In the genomic region with DNA sequence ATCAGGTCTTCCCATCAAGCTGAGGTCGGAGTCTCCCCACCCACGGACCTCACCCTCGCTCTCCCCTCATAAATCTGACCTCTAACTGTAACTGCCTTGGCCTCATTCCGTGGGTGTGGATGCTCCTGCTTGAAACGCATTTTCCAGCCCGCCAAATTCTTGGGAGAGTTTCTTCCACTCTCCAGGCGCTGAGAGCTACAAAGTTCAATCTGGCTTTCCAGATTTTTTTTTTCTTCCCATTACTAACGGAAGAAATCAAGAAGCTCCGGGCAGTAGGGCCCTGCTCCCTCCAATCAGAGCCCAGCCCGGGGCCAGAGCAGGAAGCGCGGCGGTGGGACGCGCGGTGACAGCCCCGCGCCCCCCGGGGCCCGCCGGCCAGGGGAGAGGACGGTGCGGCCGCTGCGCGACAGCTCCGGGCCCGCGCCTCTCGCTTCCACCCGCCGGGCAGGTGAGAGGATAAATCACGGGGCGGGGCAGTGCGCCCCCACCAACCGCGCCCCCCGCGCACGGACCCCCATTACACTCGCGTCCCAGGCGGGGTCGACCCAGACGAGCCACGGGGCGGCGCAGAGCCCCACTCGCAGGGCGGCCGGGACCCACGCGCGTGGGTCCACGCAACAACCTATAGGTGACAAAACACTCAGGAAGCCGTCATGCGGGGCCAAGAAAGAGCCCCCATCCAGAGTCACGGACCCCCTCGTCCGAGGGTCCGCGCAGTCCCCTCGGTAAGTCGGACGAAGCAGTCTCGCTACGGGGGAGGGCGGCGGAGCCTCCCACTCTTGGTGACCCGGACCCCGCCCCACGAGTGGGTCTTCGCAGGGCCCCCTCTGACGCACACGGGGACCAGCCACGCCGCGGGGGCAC, we compare ENCODE assay signal across 8 cellular contexts. TPM values are rescaled to one million over a fixed set of nuclear protein-coding genes. Genes with fewer than 3 reads are reported as not detected.
A peak's percentile ranks its signal among the peaks of the same experiment; 100 is the strongest.
DNase-seq lines count a peak whose midpoint lies in the region; ATAC-seq and TF ChIP-seq lines count a peak whose summit lies in the region.

No MANE protein-coding gene starts in this region.

- H4K91ac ChIP-seq in IMR-90 (ENCODE audit: insufficient read depth, low read depth, low read length): peak overlapping the region; percentile 70

- peaks cover 15% of the 10 kb centered on the region for H3K4me1 ChIP-seq in A673 (ENCODE audit: insufficient read depth, low read length, poor library complexity, severe bottlenecking)
- H3K4me1 ChIP-seq in IMR-90 (ENCODE audit: control insufficient read depth, insufficient read depth, low read length): peaks cover 16% of the 10 kb centered on the region
- H3K4me1 ChIP-seq in right atrium auricular region: peaks cover 0 to 27% of the 10 kb centered on the region in 2 donors

- peaks cover 12% of the 10 kb centered on the region for H3K4me1 Mint-ChIP-seq in activated naive CD8-positive, alpha-beta T cell treated with anti-CD3 and anti-CD28 coated beads, Interleukin-2, amount 10 ng/mL, durations not matched to agents 7 days and 5 days

- dilution Hi-C loops in IMR-90 (cut with HindIII; ENCODE audit: low sequenced_read_pairs, unreplicated experiment): no loop called here

- POLR2A ChIA-PET in A673 (lab: Charles Lee; ENCODE audit: low non-redundant PET) (interaction anchor here (0.6 kb wide), 1 partner anchor 362 kb away, joined by 4 read pairs; no protein-coding TSS in a partner anchor), IMR-90 (lab: Charles Lee; ENCODE audit: unreplicated experiment) (no interaction called here)
- POLR2A ChIA-PET in activated naive CD8-positive, alpha-beta T cell treated with anti-CD3 and anti-CD28 coated beads, Interleukin-2, amount 10 ng/mL, durations not matched to agents 7 days and 5 days (lab: Charles Lee): interaction anchor here (0.5 to 2.0 kb wide), 7 partner anchors 22 to 95 kb away, joined by 3 to 9 read pairs (median 5); no protein-coding TSS in a partner anchor

- H3K14ac ChIP-seq in IMR-90 (replicated peaks; ENCODE audit: low read depth, low read length): peak overlapping the region; percentile 92

- DNase-seq in A673 (ENCODE audit: low spot score) (peak; percentile 60), IMR-90 (peak; percentile 45), right atrium auricular region (ENCODE audit: low spot score) (peak; percentile 64), retina (peak; percentile 74), NOMO-1 treated with DMSO at 0.1 percent for 48 hours (lab: John Stamatoyannopoulos, UW; ENCODE audit: unreplicated experiment) (no peak)
- DNase-seq in activated naive CD8-positive, alpha-beta T cell treated with anti-CD3 and anti-CD28 coated beads, Interleukin-2, amount 10 ng/mL, durations not matched to agents 7 days and 5 days: peak; percentile 18

- peak overlapping the region; percentile 83 for H3K4ac ChIP-seq in IMR-90 (ENCODE audit: low read depth, low read length)

- H3K27ac ChIP-seq in A673 (ENCODE audit: low read depth, low read length, poor library complexity, severe bottlenecking): peak overlapping the region; percentile 90
- H3K27ac ChIP-seq in IMR-90 (ENCODE audit: insufficient read depth, low read length): peak overlapping the region; percentile 95
- H3K27ac ChIP-seq in right atrium auricular region: peak overlapping the region; percentile 90

- 0 out of 2 replicates have a peak, but pooled peaks have one; percentile 42 for TF ChIP-seq POLR2A in IMR-90 (IDR thresholded peaks at IDR 0.05; ENCODE audit: low read depth, low read length)

- H3K9me3 ChIP-seq in A673 (ENCODE audit: low read depth, low read length, poor library complexity, severe bottlenecking) (no peaks in the 10 kb centered on the region), IMR-90 (ENCODE audit: control insufficient read depth, insufficient read depth, low read length) (no peaks in the 10 kb centered on the region), right atrium auricular region (no peaks in the 10 kb centered on the region)

- H3K27me3 ChIP-seq in A673 (replicated peaks; ENCODE audit: insufficient read depth, low read depth, low read length, poor library complexity) (no peaks in the 10 kb centered on the region), IMR-90 (ENCODE audit: control insufficient read depth, insufficient read depth, low read length) (no peaks in the 10 kb centered on the region), right atrium auricular region (no peaks in the 10 kb centered on the region)

- H4K8ac ChIP-seq in IMR-90 (ENCODE audit: low read depth in 2 of 2, low read length in 2 of 2): peak overlapping the region; percentile 66 to 68; a peak in 3 of 4 replicates

- H3K18ac ChIP-seq in IMR-90 (ENCODE audit: low read depth, low read length): peak overlapping the region; percentile 83

- H2AK9ac ChIP-seq in IMR-90 (replicated peaks; ENCODE audit: low read depth, low read length, poor library complexity): peak overlapping the region; percentile 98

- H4K5ac ChIP-seq in IMR-90 (ENCODE audit: low read depth, low read length): peak overlapping the region; percentile 50; the same call in 1 of the 2 replicates

- peak overlapping the region; percentile 89 for H3K23ac ChIP-seq in IMR-90 (ENCODE audit: low read depth, low read length)

- peak overlapping the region; percentile 19 for H3K27ac Mint-ChIP-seq in activated naive CD8-positive, alpha-beta T cell treated with anti-CD3 and anti-CD28 coated beads, Interleukin-2, amount 10 ng/mL, durations not matched to agents 7 days and 5 days

- H2BK5ac ChIP-seq in IMR-90 (ENCODE audit: low read depth, low read length, poor library complexity, severe bottlenecking): peak overlapping the region; percentile 61

- in situ Hi-C loops in IMR-90 (cut with MboI; ENCODE audit: low sequenced_read_pairs): no loop called here

- peaks cover 3% of the 10 kb centered on the region for H3K36me3 Mint-ChIP-seq in activated naive CD8-positive, alpha-beta T cell treated with anti-CD3 and anti-CD28 coated beads, Interleukin-2, amount 10 ng/mL, durations not matched to agents 7 days and 5 days

- TF ChIP-seq CTCF in A673 (conservative IDR thresholded peaks at IDR 0.05; ENCODE audit: low read depth, low read length) (no peak), IMR-90 (conservative IDR thresholded peaks at IDR 0.05; ENCODE audit: low read depth, low read length) (no peak), right atrium auricular region (IDR thresholded peaks at IDR 0.05) (no peak)

- BruUV-seq in A673 (replicated peaks; lab: Mats Ljungman, UMichigan) (no TSS peak), IMR-90 (replicated peaks; lab: Mats Ljungman, UMichigan) (no TSS peak)

- H3K36me3 ChIP-seq in A673 (ENCODE audit: insufficient read depth, low read length, poor library complexity, severe bottlenecking): no peaks in the 10 kb centered on the region
- H3K36me3 ChIP-seq in IMR-90 (ENCODE audit: control insufficient read depth, insufficient read depth, low read length): peaks cover 4% of the 10 kb centered on the region
- no peaks in the 10 kb centered on the region for H3K36me3 ChIP-seq in right atrium auricular region

- peak overlapping the region; percentile 98 for H3K4me2 ChIP-seq in IMR-90 (ENCODE audit: low read depth, low read length)

- intact Hi-C loops in A673 (cut with micrococcal nuclease; ENCODE audit: unreplicated experiment) (loop anchor here (2.0 kb wide), 1 partner anchor 22 kb away; no protein-coding TSS in a partner anchor), IMR-90 (cut with micrococcal nuclease) (loop anchor here (1.0 to 5.0 kb wide), 5 partner anchors 22 to 134 kb away; no protein-coding TSS in a partner anchor)

- H2AFZ ChIP-seq in IMR-90 (replicated peaks; ENCODE audit: low read length, poor library complexity): peak overlapping the region; percentile 90

- H3K79me1 ChIP-seq in IMR-90 (ENCODE audit: low read depth in 1 of 2, low read length in 2 of 2): peaks cover 0 to 30% of the 10 kb centered on the region in 2 experiments; a peak in 2 of 4 replicates

- H3K4me3 ChIP-seq in A673 (ENCODE audit: low read depth, low read length, poor library complexity, severe bottlenecking): peak overlapping the region; percentile 97
- H3K4me3 ChIP-seq in IMR-90 (ENCODE audit: insufficient read depth, low read depth, low read length): peak overlapping the region; percentile 69
- peak overlapping the region; percentile 82 to 91 for H3K4me3 ChIP-seq in right atrium auricular region

- H3K9me3 Mint-ChIP-seq in activated naive CD8-positive, alpha-beta T cell treated with anti-CD3 and anti-CD28 coated beads, Interleukin-2, amount 10 ng/mL, durations not matched to agents 7 days and 5 days: no peaks in the 10 kb centered on the region

- H3K9me1 ChIP-seq in IMR-90 (ENCODE audit: insufficient read depth, low read length): peaks cover 12% of the 10 kb centered on the region

- peaks cover 43% of the 10 kb centered on the region for H4K20me1 ChIP-seq in IMR-90 (ENCODE audit: insufficient read depth, low read length)

- 0% methylated on average over 39 of the region's 78 CpGs; no CpG with 5 or more reads in 1 of the 2 experiments for WGBS in IMR-90 (ENCODE audit: extremely low coverage in 2 of 2, insufficient read length in 1 of 2), 2 experiments

- peak overlapping the region; percentile 98 for H3K9ac ChIP-seq in IMR-90 (ENCODE audit: low read depth, low read length)

- TF ChIP-seq RAD21 in IMR-90 (IDR thresholded peaks at IDR 0.05; ENCODE audit: low read length): no peak; the same call in 1 of the 2 replicates

- H2BK15ac ChIP-seq in IMR-90 (ENCODE audit: low read depth, low read length): peak overlapping the region; percentile 37; the same call in 2 of the 3 replicates

- peak overlapping the region; percentile 77 for H3K4me3 Mint-ChIP-seq in activated naive CD8-positive, alpha-beta T cell treated with anti-CD3 and anti-CD28 coated beads, Interleukin-2, amount 10 ng/mL, durations not matched to agents 7 days and 5 days

- H3K27me3 Mint-ChIP-seq in activated naive CD8-positive, alpha-beta T cell treated with anti-CD3 and anti-CD28 coated beads, Interleukin-2, amount 10 ng/mL, durations not matched to agents 7 days and 5 days: peaks cover 20% of the 10 kb centered on the region

- H3K56ac ChIP-seq in IMR-90 (ENCODE audit: extremely low read depth, insufficient read depth, low read length): peak overlapping the region; percentile 87

- peak overlapping the region; percentile 87 for H2AK5ac ChIP-seq in IMR-90 (ENCODE audit: low read depth, low read length)

- no peak overlapping the region for H2BK20ac ChIP-seq in IMR-90 (ENCODE audit: low read depth, low read length)

- CTCF ChIA-PET in A673 (lab: Charles Lee) (interaction anchor here (1.0 to 1.6 kb wide), 3 partner anchors 93 to 135 kb away, joined by 5 to 10 read pairs (median 5); no protein-coding TSS in a partner anchor), IMR-90 (lab: Yijun Ruan, JAX) (interaction anchor here (0.6 to 1.7 kb wide), 9 partner anchors 10 to 62 kb away, joined by 3 to 6 read pairs (median 4); no protein-coding TSS in a partner anchor)

- ATAC-seq in IMR-90 (ENCODE audit: low read depth) (peak; percentile 24), GM21717 (IDR thresholded peaks at IDR 0.05; ENCODE audit: unreplicated experiment) (no peak), GM19463 (IDR thresholded peaks at IDR 0.05; ENCODE audit: unreplicated experiment) (no peak)
- no peak for ATAC-seq in activated naive CD8-positive, alpha-beta T cell treated with anti-CD3 and anti-CD28 coated beads, Interleukin-2, amount 10 ng/mL, durations not matched to agents 7 days and 5 days (ENCODE audit: low read depth)

- H2BK120ac ChIP-seq in IMR-90 (ENCODE audit: low read depth, low read length): peak overlapping the region; percentile 48

RNA-seq across cellular contexts. Expression of a gene that starts 0.9 kb away (rescaled TPM):
- total RNA-seq in A673 (2021): 42.6 and 42.9 TPM in 2 replicates
- total RNA-seq in IMR-90 (2012; rRNA removed): 48.2 and 60.3 TPM in 2 replicates
- 73.1 and 80.9 TPM in 2 replicates for polyA plus RNA-seq in IMR-90 (2012; rRNA removed)
- polyA plus RNA-seq in IMR-90 (2012; cell fraction: cytosol; rRNA removed): 67.3 and 67.7 TPM in 2 replicates
- polyA plus RNA-seq in IMR-90 (2012; cell fraction: nucleus; rRNA removed; ENCODE audit: low replicate concordance): 116 and 173 TPM in 2 replicates
- total RNA-seq in activated naive CD8-positive, alpha-beta T cell treated with anti-CD3 and anti-CD28 coated beads, Interleukin-2, amount 10 ng/mL, durations not matched to agents 7 days and 5 days: 10 to 100 TPM in 1 of 2 experiments, 1 to 10 TPM in 1; 9.9 to 12.2 TPM
- 10 to 100 TPM; 16.2 to 27.2 TPM for total RNA-seq in right atrium auricular region
